ENCODE assay signal across 2 cellular contexts in the genomic region with DNA sequence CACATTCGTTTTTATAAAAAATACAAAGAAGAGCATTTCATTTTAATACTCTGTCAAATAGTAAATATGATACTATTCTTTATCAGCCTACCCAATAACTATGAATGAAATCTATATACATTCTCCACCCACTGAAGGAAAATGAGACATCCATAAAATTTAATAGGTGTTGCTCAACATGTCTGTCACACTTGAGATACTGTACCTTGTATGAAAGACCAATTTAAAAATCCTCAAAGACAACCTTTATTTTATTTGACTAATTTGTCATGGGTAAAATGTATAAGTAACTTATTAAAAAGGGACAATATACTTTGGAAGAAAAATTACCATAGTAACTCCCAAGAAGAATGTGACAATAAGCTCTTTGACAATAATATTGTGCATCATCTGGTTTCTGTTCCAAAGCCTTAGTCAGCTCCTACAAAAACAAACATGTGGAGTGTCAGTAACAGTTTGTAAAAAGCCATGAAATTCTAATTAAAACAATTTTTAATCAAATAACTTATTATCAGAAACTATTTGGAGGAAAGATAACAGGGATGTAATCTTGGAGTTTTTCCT. TPM values are rescaled to one million over a fixed set of nuclear protein-coding genes. Genes with fewer than 3 reads are reported as not detected.
"Had no signal": no experiment of that assay in that cellular context is flagged by ENCODE, and none has a peak within 500 bp of the region (broad histone marks: within the 10 kb centered on the region; RNA-seq: fewer than 3 reads in every experiment).

No MANE protein-coding gene starts in this region.

RNA-seq across cellular contexts. Expression of a gene that starts 42.0 kb away (rescaled TPM):
- total RNA-seq: epithelial cell of proximal tubule; natural killer cell treated with Interleukin-12 subunit alpha and Interleukin-12 subunit beta and Interleukin-15 and Interleukin-18, amount 100 ng/mL, for 72 hours had no signal
